ENCODE assay signal across 8 cellular contexts in the genomic region with DNA sequence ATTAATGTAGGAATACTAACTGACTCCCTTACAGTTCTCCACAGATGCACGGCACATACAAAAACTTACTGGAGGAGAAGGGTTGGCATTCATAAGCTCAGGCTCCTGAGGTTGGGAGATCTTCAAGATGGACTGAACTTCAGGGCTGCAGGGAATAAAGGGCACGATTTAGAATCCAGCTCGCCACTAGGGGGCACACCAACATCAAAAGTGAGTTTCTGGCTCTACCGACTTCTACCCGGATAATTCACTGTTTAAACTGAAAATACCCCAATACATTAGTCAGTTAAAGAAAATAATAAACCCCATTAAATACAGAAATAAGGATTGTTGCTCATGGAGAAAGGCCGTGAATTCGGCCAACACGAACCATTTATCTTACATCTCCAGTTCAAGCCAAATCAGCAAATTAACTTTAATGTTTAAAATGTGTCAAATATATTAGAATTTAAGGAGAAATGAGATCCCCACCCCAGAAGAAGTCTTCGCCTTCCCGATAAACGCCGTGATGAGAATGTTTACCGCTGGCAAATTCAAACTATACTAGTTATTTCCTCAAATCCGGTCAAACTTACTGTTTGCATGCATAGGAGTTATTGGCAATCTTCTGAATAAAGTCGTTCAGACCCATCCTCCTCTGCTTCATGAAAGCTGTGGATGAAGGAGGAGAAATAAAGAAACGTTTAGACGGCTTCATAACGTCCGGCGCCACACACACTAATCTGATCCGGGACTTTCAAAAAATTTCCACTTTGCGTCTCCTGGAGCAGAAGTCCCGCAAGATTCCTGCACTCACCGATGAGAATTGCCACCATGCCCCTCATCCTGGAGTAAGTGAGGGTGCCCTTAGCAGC.
A peak's percentile ranks its signal among the peaks of the same experiment; 100 is the strongest.
DNase-seq lines count a peak whose midpoint lies in the region; ATAC-seq and TF ChIP-seq lines count a peak whose summit lies in the region.

No MANE protein-coding gene starts in this region.

- peaks cover 35% of the 10 kb centered on the region for H3K79me2 ChIP-seq in osteoblast (ENCODE audit: insufficient read depth, low read length)

- peak overlapping the region; percentile 76 for H3K4me2 ChIP-seq in osteoblast (ENCODE audit: insufficient read depth, low read length)

- H3K9me3 ChIP-seq in osteoblast (ENCODE audit: low read depth, low read length) = no peaks in the 10 kb centered on the region

- H2AFZ ChIP-seq in osteoblast (ENCODE audit: low read length) = no peak overlapping the region

- TF ChIP-seq CTCF in GM20000 (IDR thresholded peaks at IDR 0.05; ENCODE audit: extremely low read depth, missing control alignments) (peak; percentile 52), glutamatergic neuron (IDR thresholded peaks at IDR 0.05; ENCODE audit: partially characterized antibody, unreplicated experiment) (peak; percentile 92), osteoblast (IDR thresholded peaks at IDR 0.05; ENCODE audit: extremely low read depth, low read depth, low read length) (peak; percentile 79)

- peak overlapping the region; percentile 99 for H3K4me3 Mint-ChIP-seq in activated naive CD8-positive, alpha-beta T cell
- peak overlapping the region; percentile 99 for H3K4me3 Mint-ChIP-seq in glutamatergic neuron (ENCODE audit: unreplicated experiment)

- peak; percentile 64 for DNase-seq in AG08395 (ENCODE audit: low spot score)
- peak; percentile 72 for DNase-seq in GM20000 (ENCODE audit: low spot score)
- DNase-seq in NCI-H1048 (lab: John Stamatoyannopoulos, UW) = peak; percentile 67
- DNase-seq in glutamatergic neuron = peak; percentile 90
- peak; percentile 79 for DNase-seq in osteoblast (ENCODE audit: insufficient read length, low spot score, missing footprints)

- peak overlapping the region; percentile 89 for H3K4me3 ChIP-seq in osteoblast (ENCODE audit: insufficient read depth, low read length)

- H3K4me1 ChIP-seq in osteoblast (ENCODE audit: insufficient read depth, low read length) = peaks cover 51% of the 10 kb centered on the region

- H3K4me1 Mint-ChIP-seq in activated naive CD8-positive, alpha-beta T cell (ENCODE audit: low read depth) = peaks cover 75% of the 10 kb centered on the region
- H3K4me1 Mint-ChIP-seq in glutamatergic neuron (ENCODE audit: low read depth, unreplicated experiment) = peaks cover 7% of the 10 kb centered on the region

- peak overlapping the region; percentile 95 for H3K27ac Mint-ChIP-seq in activated naive CD8-positive, alpha-beta T cell
- H3K27ac Mint-ChIP-seq in glutamatergic neuron (ENCODE audit: unreplicated experiment) = peak overlapping the region; percentile 82

- peaks cover 49% of the 10 kb centered on the region for H4K20me1 ChIP-seq in osteoblast (ENCODE audit: insufficient read depth, low read length)

- no peaks in the 10 kb centered on the region for H3K27me3 ChIP-seq in osteoblast (ENCODE audit: insufficient read depth, low read length)

- H3K36me3 ChIP-seq in osteoblast (ENCODE audit: insufficient read depth, low read length) = peaks cover 53% of the 10 kb centered on the region

- no peaks in the 10 kb centered on the region for H3K27me3 Mint-ChIP-seq in activated naive CD8-positive, alpha-beta T cell
- peaks cover 10% of the 10 kb centered on the region for H3K27me3 Mint-ChIP-seq in glutamatergic neuron (ENCODE audit: unreplicated experiment)

- peaks cover 20% of the 10 kb centered on the region for H3K36me3 Mint-ChIP-seq in activated naive CD8-positive, alpha-beta T cell
- no peaks in the 10 kb centered on the region for H3K36me3 Mint-ChIP-seq in glutamatergic neuron (ENCODE audit: unreplicated experiment)

- H3K27ac ChIP-seq in osteoblast (ENCODE audit: low read depth, low read length) (peak overlapping the region; percentile 96), temporal lobe (ENCODE audit: low read depth, low read length) (peak overlapping the region; percentile 91)

- peak; percentile 44 for ATAC-seq in SK-N-SH treated with all-trans-retinoic acid at 6 μM for 48 hours

- no peaks in the 10 kb centered on the region for H3K9me3 Mint-ChIP-seq in activated naive CD8-positive, alpha-beta T cell (ENCODE audit: low read depth)
- H3K9me3 Mint-ChIP-seq in glutamatergic neuron (ENCODE audit: unreplicated experiment) = peaks cover 11% of the 10 kb centered on the region

TF ChIP-seq in SK-N-SH treated with all-trans-retinoic acid at 6 μM for 48 hours, 23 proteins besides CTCF, POLR2A, EP300 and RAD21 (continues in another document):
- TF ChIP-seq, protein P1, sequence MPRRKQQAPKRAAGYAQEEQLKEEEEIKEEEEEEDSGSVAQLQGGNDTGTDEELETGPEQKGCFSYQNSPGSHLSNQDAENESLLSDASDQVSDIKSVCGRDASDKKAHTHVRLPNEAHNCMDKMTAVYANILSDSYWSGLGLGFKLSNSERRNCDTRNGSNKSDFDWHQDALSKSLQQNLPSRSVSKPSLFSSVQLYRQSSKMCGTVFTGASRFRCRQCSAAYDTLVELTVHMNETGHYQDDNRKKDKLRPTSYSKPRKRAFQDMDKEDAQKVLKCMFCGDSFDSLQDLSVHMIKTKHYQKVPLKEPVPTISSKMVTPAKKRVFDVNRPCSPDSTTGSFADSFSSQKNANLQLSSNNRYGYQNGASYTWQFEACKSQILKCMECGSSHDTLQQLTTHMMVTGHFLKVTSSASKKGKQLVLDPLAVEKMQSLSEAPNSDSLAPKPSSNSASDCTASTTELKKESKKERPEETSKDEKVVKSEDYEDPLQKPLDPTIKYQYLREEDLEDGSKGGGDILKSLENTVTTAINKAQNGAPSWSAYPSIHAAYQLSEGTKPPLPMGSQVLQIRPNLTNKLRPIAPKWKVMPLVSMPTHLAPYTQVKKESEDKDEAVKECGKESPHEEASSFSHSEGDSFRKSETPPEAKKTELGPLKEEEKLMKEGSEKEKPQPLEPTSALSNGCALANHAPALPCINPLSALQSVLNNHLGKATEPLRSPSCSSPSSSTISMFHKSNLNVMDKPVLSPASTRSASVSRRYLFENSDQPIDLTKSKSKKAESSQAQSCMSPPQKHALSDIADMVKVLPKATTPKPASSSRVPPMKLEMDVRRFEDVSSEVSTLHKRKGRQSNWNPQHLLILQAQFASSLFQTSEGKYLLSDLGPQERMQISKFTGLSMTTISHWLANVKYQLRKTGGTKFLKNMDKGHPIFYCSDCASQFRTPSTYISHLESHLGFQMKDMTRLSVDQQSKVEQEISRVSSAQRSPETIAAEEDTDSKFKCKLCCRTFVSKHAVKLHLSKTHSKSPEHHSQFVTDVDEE (CRISPR knock-in tag; IDR thresholded peaks at IDR 0.05) = peak; percentile 26; the same call in 1 of the 2 replicates
- TF ChIP-seq BACH2 (CRISPR knock-in tag; IDR thresholded peaks at IDR 0.05; ENCODE audit: borderline replicate concordance) = no peak
- TF ChIP-seq CSDC2 (CRISPR knock-in tag; IDR thresholded peaks at IDR 0.05) = no peak
- TF ChIP-seq PPARA (CRISPR knock-in tag; IDR thresholded peaks at IDR 0.05; ENCODE audit: borderline replicate concordance) = no peak
- TF ChIP-seq ZNF565 (CRISPR knock-in tag; conservative IDR thresholded peaks at IDR 0.05; ENCODE audit: low read depth) = no peak
- TF ChIP-seq, protein P2, sequence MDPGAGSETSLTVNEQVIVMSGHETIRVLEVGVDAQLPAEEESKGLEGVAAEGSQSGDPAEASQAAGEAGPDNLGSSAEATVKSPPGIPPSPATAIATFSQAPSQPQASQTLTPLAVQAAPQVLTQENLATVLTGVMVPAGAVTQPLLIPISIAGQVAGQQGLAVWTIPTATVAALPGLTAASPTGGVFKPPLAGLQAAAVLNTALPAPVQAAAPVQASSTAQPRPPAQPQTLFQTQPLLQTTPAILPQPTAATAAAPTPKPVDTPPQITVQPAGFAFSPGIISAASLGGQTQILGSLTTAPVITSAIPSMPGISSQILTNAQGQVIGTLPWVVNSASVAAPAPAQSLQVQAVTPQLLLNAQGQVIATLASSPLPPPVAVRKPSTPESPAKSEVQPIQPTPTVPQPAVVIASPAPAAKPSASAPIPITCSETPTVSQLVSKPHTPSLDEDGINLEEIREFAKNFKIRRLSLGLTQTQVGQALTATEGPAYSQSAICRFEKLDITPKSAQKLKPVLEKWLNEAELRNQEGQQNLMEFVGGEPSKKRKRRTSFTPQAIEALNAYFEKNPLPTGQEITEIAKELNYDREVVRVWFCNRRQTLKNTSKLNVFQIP (CRISPR knock-in tag; IDR thresholded peaks at IDR 0.05; ENCODE audit: borderline replicate concordance, low read depth) = no peak
- TF ChIP-seq ESRRG (CRISPR knock-in tag; IDR thresholded peaks at IDR 0.05) = no peak
- 0 out of 2 replicates have a peak, but pooled peaks have one; percentile 19 for TF ChIP-seq CREB5 (CRISPR knock-in tag; IDR thresholded peaks at IDR 0.05; ENCODE audit: low read depth)
- no peak for TF ChIP-seq SNAI2 (CRISPR knock-in tag; IDR thresholded peaks at IDR 0.05)
- TF ChIP-seq TCF4 (CRISPR knock-in tag; IDR thresholded peaks at IDR 0.05; ENCODE audit: borderline replicate concordance) = no peak
- TF ChIP-seq, protein P3, sequence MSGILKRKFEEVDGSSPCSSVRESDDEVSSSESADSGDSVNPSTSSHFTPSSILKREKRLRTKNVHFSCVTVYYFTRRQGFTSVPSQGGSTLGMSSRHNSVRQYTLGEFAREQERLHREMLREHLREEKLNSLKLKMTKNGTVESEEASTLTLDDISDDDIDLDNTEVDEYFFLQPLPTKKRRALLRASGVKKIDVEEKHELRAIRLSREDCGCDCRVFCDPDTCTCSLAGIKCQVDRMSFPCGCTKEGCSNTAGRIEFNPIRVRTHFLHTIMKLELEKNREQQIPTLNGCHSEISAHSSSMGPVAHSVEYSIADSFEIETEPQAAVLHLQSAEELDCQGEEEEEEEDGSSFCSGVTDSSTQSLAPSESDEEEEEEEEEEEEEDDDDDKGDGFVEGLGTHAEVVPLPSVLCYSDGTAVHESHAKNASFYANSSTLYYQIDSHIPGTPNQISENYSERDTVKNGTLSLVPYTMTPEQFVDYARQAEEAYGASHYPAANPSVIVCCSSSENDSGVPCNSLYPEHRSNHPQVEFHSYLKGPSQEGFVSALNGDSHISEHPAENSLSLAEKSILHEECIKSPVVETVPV (CRISPR knock-in tag; IDR thresholded peaks at IDR 0.05) = 0 out of 2 replicates have a peak, but pooled peaks have one; percentile 43
- no peak for TF ChIP-seq ARNTL (CRISPR knock-in tag; IDR thresholded peaks at IDR 0.05; ENCODE audit: borderline replicate concordance, low read depth)
- no peak for TF ChIP-seq ZFP30 (CRISPR knock-in tag; IDR thresholded peaks at IDR 0.05)
- no peak for TF ChIP-seq ZC3H10 (CRISPR knock-in tag; IDR thresholded peaks at IDR 0.05)

Comparison
In these comparisons a context has a peak if more than half of its experiments do, and no peak if none do; other contexts are left out.
1. Peak in every context shown above with its lines: DNase-seq, ATAC-seq, H3K4me3 ChIP-seq and H3K27ac ChIP-seq.